In genomic region chr11:35083181-35084061, GRCh38 we compare ENCODE assay signal across 1 cellular context.
TF ChIP-seq lines count a peak whose summit lies in the region.

No MANE protein-coding gene starts in this region.

TF ChIP-seq in GM23338, 12 proteins besides CTCF, POLR2A, EP300 and RAD21 (continued from another document):
- TF ChIP-seq REST (IDR thresholded peaks at IDR 0.05; ENCODE audit: unreplicated experiment), result no peak
- no peak for TF ChIP-seq ZNF331 (CRISPR knock-in tag; IDR thresholded peaks at IDR 0.05; ENCODE audit: low read depth)
- TF ChIP-seq STAT1 (IDR thresholded peaks at IDR 0.05; ENCODE audit: unreplicated experiment), result no peak
- no peak for TF ChIP-seq EZH2phosphoT487 (IDR thresholded peaks at IDR 0.05; ENCODE audit: unreplicated experiment)
- no peak for TF ChIP-seq POLR2AphosphoS5 (IDR thresholded peaks at IDR 0.05; ENCODE audit: low read depth)
